Comparison of ENCODE assay signal across 8 cellular contexts in genomic region chr2:105744091-105744908, GRCh38. TPM values are rescaled to one million over a fixed set of nuclear protein-coding genes. Genes with fewer than 3 reads are reported as not detected.
A peak's percentile ranks its signal among the peaks of the same experiment; 100 is the strongest.
DNase-seq lines count a peak whose midpoint lies in the region; ATAC-seq, FAIRE-seq and TF ChIP-seq lines count a peak whose summit lies in the region.

No MANE protein-coding gene starts in this region.

- ATAC-seq in HepG2 = peak; percentile 76

- H3K9me3 Mint-ChIP-seq in HFFc6 = no peaks in the 10 kb centered on the region
- no peaks in the 10 kb centered on the region for H3K9me3 Mint-ChIP-seq in dendritic cell treated with granulocyte-macrophage colony-stimulating factor and Interleukin-4, amounts not matched to agents 40 ng/mL and 50 ng/mL, for 4 days

- peak; percentile 29 for TF ChIP-seq POLR2A in NB4 (IDR thresholded peaks at IDR 0.05; ENCODE audit: extremely low read depth, insufficient read length)
- TF ChIP-seq POLR2A in HepG2 (IDR thresholded peaks at IDR 0.05; ENCODE audit: insufficient read depth in 1 of 2, low read depth in 2 of 2, low read length in 2 of 2) = no peak

- H3K27ac Mint-ChIP-seq in HFFc6 = peak overlapping the region; percentile 71
- H3K27ac Mint-ChIP-seq in dendritic cell treated with granulocyte-macrophage colony-stimulating factor and Interleukin-4, amounts not matched to agents 40 ng/mL and 50 ng/mL, for 4 days = peak overlapping the region; percentile 62

- no peak for TF ChIP-seq RAD21 in HepG2 (CRISPR knock-in tag; IDR thresholded peaks at IDR 0.05)

- H3K79me2 ChIP-seq in HepG2 (ENCODE audit: insufficient read depth, low read length) = peaks cover 34% of the 10 kb centered on the region

- DNase-seq in NCI-H2196 (lab: John Stamatoyannopoulos, UW; ENCODE audit: unreplicated experiment) = peak; percentile 69
- no peak for DNase-seq in NCI-H2196 treated with DMSO at 0.1 percent for 48 hours (lab: John Stamatoyannopoulos, UW; ENCODE audit: unreplicated experiment)
- no peak for DNase-seq in HFFc6
- DNase-seq in NB4 (ENCODE audit: low read depth) = peak; percentile 75
- peak; percentile 38 for DNase-seq in activated CD4-positive, CD25-positive, alpha-beta regulatory T cell treated with anti-CD3 and anti-CD28 coated beads, Interleukin-2, amount 50 U/mL, for 16 hours (ENCODE audit: low read depth, low spot score)
- peak; percentile 19 for DNase-seq in HepG2 (ENCODE audit: low spot score)
- peak; percentile 55 to 64 for DNase-seq in stimulated activated CD8-positive, alpha-beta memory T cell treated with anti-CD3 and anti-CD28 coated beads, Interleukin-2, amount 100 ng/mL, for 48 hours (ENCODE audit: low read depth in 2 of 2)

- peak overlapping the region; percentile 82 for H3K4me3 Mint-ChIP-seq in HFFc6
- H3K4me3 Mint-ChIP-seq in dendritic cell treated with granulocyte-macrophage colony-stimulating factor and Interleukin-4, amounts not matched to agents 40 ng/mL and 50 ng/mL, for 4 days = peak overlapping the region; percentile 75

- peak overlapping the region; percentile 43 for H2AFZ ChIP-seq in HepG2 (ENCODE audit: low read length)

- no peak overlapping the region for H3K27ac ChIP-seq in HepG2 (ENCODE audit: extremely low read length, insufficient read depth, low read length)

- H3K4me3 ChIP-seq in NB4 (ENCODE audit: low read depth, low read length) (peak overlapping the region; percentile 57), HepG2 (replicated peaks in 1 of 3; ENCODE audit: insufficient read depth in 1 of 3, low read depth in 2 of 3, low read length in 3 of 3) (peak overlapping the region; percentile 63 to 83 (median 72))

- H3K4me2 ChIP-seq in HepG2 (ENCODE audit: low read depth, low read length) = peak overlapping the region; percentile 94

- peaks cover 0 to 22% of the 10 kb centered on the region in 2 experiments; a peak in 3 of 5 replicates for H3K27me3 ChIP-seq in HepG2 (ENCODE audit: control insufficient read depth in 1 of 2, insufficient read depth in 2 of 2, low read length in 2 of 2)

- peaks cover 38% of the 10 kb centered on the region for H3K4me1 ChIP-seq in HepG2 (ENCODE audit: insufficient read depth, low read length)

- no peaks in the 10 kb centered on the region; the same call in 1 of the 2 replicates for H4K20me1 ChIP-seq in HepG2 (ENCODE audit: insufficient read depth, low read length)

- no peak for FAIRE-seq in HepG2 (lab: Jason Lieb, UNC)

- BruUV-seq in HepG2 (replicated peaks; lab: Mats Ljungman, UMichigan) = TSS peak; percentile 44

- peaks cover 4% of the 10 kb centered on the region; the same call in 1 of the 2 replicates for H3K27me3 Mint-ChIP-seq in HFFc6 (ENCODE audit: insufficient read depth)
- peaks cover 24% of the 10 kb centered on the region for H3K27me3 Mint-ChIP-seq in dendritic cell treated with granulocyte-macrophage colony-stimulating factor and Interleukin-4, amounts not matched to agents 40 ng/mL and 50 ng/mL, for 4 days

- no peaks in the 10 kb centered on the region for H3K36me3 Mint-ChIP-seq in HFFc6 (ENCODE audit: low read depth)
- no peaks in the 10 kb centered on the region for H3K36me3 Mint-ChIP-seq in dendritic cell treated with granulocyte-macrophage colony-stimulating factor and Interleukin-4, amounts not matched to agents 40 ng/mL and 50 ng/mL, for 4 days (ENCODE audit: low read depth)

- H3K9me3 ChIP-seq in HepG2 (ENCODE audit: low read length) = no peaks in the 10 kb centered on the region

- CTCF ChIA-PET in HepG2 (lab: Yijun Ruan, JAX; ENCODE audit: low intra/inter-chr PET ratio, low total read pairs) = no interaction called here

- POLR2A ChIA-PET in HepG2 (lab: Yijun Ruan, JAX) = no interaction called here

- TF ChIP-seq CTCF in HFFc6 (IDR thresholded peaks at IDR 0.05) (no peak), NB4 (IDR thresholded peaks at IDR 0.05; ENCODE audit: low read depth, low read length) (no peak), HepG2 (CRISPR knock-in tag; IDR thresholded peaks at IDR 0.05) (peak; percentile 3; the same call in 1 of the 2 replicates)

- H3K4me1 Mint-ChIP-seq in HFFc6 (ENCODE audit: low read depth) = peaks cover 52% of the 10 kb centered on the region
- peaks cover 32% of the 10 kb centered on the region for H3K4me1 Mint-ChIP-seq in dendritic cell treated with granulocyte-macrophage colony-stimulating factor and Interleukin-4, amounts not matched to agents 40 ng/mL and 50 ng/mL, for 4 days (ENCODE audit: low read depth)

- H3K9ac ChIP-seq in HepG2 (ENCODE audit: insufficient read depth, low read depth, low read length) = peak overlapping the region; percentile 29; the same call in 1 of the 2 replicates

- H3K36me3 ChIP-seq in HepG2 (replicated peaks in 1 of 2; ENCODE audit: control insufficient read depth in 1 of 2, insufficient read depth in 2 of 2, low read length in 2 of 2) = no peaks in the 10 kb centered on the region; a peak in 1 of 5 replicates

- TF ChIP-seq EP300 in HepG2 (IDR thresholded peaks at IDR 0.05; ENCODE audit: low read depth in 2 of 2, low read length in 2 of 2) = no peak
- no peak for TF ChIP-seq EP300 in HepG2 (CRISPR knock-in tag; IDR thresholded peaks at IDR 0.05; ENCODE audit: borderline replicate concordance)

- under 1% methylated on average over 18 of the region's 75 CpGs for WGBS in HepG2 (ENCODE audit: low lambda C conversion rate)

- in situ Hi-C loops in HepG2 (cut with HindIII; ENCODE audit: extremely low pct_ligation_motif_present, low pct_unique_long_range_greater_than_20kb) = no loop called here

- intact Hi-C loops in dendritic cell treated with granulocyte-macrophage colony-stimulating factor and Interleukin-4, amounts not matched to agents 40 ng/mL and 50 ng/mL, for 4 days (cut with micrococcal nuclease) = no loop called here
- intact Hi-C loops in HepG2 (cut with micrococcal nuclease; ENCODE audit: unreplicated experiment) = loop anchor here (5.0 kb wide), 1 partner anchor 173 kb away; no protein-coding TSS in a partner anchor

TF ChIP-seq in HepG2, 621 proteins besides CTCF, POLR2A, EP300 and RAD21 (continues in another document):
- TF ChIP-seq, protein P1, sequence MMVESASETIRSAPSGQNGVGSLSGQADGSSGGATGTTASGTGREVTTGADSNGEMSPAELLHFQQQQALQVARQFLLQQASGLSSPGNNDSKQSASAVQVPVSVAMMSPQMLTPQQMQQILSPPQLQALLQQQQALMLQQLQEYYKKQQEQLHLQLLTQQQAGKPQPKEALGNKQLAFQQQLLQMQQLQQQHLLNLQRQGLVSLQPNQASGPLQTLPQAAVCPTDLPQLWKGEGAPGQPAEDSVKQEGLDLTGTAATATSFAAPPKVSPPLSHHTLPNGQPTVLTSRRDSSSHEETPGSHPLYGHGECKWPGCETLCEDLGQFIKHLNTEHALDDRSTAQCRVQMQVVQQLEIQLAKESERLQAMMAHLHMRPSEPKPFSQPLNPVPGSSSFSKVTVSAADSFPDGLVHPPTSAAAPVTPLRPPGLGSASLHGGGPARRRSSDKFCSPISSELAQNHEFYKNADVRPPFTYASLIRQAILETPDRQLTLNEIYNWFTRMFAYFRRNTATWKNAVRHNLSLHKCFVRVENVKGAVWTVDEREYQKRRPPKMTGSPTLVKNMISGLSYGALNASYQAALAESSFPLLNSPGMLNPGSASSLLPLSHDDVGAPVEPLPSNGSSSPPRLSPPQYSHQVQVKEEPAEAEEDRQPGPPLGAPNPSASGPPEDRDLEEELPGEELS (CRISPR knock-in tag; IDR thresholded peaks at IDR 0.05) = peak; percentile 11; the same call in 1 of the 2 replicates
- TF ChIP-seq ZBTB7B (CRISPR knock-in tag; IDR thresholded peaks at IDR 0.05) (peak; percentile 59; the same call in 1 of the 2 replicates), ATF6 (CRISPR knock-in tag; conservative IDR thresholded peaks at IDR 0.05) (no peak)

RNA-seq across cellular contexts. Expression of gene NCK2, which starts 0.4 kb away (rescaled TPM):
- 10 to 100 TPM; 18.6 to 20.2 (median 19.8) TPM for total RNA-seq in HFFc6 (2021; fragmentation: NEBNext Ultra II Directional; extraction: Animal tissue kit (Norgen Biotek cat#: 25700))
- total RNA-seq in HepG2 (2016; rRNA removed; fragmentation: Illumina TruSeq; extraction: Trizol) = 21.3 and 23.5 TPM in 2 replicates
- 20.1 and 23.4 TPM in 2 replicates for total RNA-seq in HepG2 (2016; cell fraction: cytosol; rRNA removed; fragmentation: Illumina TruSeq; extraction: Trizol; ENCODE audit: low read depth)
- total RNA-seq in HepG2 (2016; cell fraction: insoluble cytoplasmic fraction; rRNA removed; fragmentation: Illumina TruSeq; extraction: Trizol) = 17.9 and 25.3 TPM in 2 replicates
- 50.5 and 50.9 TPM in 2 replicates for total RNA-seq in HepG2 (2016; cell fraction: membrane; rRNA removed; fragmentation: Illumina TruSeq; extraction: Trizol)
- 12.0 and 12.1 TPM in 2 replicates for total RNA-seq in HepG2 (2016; cell fraction: nucleus; rRNA removed; fragmentation: Illumina TruSeq; extraction: Trizol)
- 14.8 and 19.5 TPM in 2 replicates for polyA plus RNA-seq in HepG2 (2011; rRNA removed)
- polyA plus RNA-seq in HepG2 (2011; cell fraction: cytosol; rRNA removed) = 21.4 and 24.5 TPM in 2 replicates
- 8.9 and 9.7 TPM in 2 replicates for polyA plus RNA-seq in HepG2 (2011; cell fraction: nucleus; rRNA removed)
- polyA plus RNA-seq in HepG2 (2012) = 20.9 and 25.1 TPM in 2 replicates
- 30.8 and 31.3 TPM in 2 replicates for polyA plus RNA-seq in HepG2 (2016; cell fraction: cytosol; fragmentation: Illumina TruSeq; extraction: Trizol; ENCODE audit: low read depth)
- 24.5 and 29.7 TPM in 2 replicates for polyA plus RNA-seq in HepG2 (2016; cell fraction: insoluble cytoplasmic fraction; fragmentation: Illumina TruSeq; extraction: Trizol; ENCODE audit: low read depth)
- 53.4 and 56.8 TPM in 2 replicates for polyA plus RNA-seq in HepG2 (2016; cell fraction: membrane; fragmentation: Illumina TruSeq; extraction: Trizol; ENCODE audit: low read depth)
- 18.9 and 21.5 TPM in 2 replicates for polyA plus RNA-seq in HepG2 (2016; cell fraction: nucleus; fragmentation: Illumina TruSeq; extraction: Trizol; ENCODE audit: insufficient read depth, low read depth)
- polyA minus RNA-seq in HepG2 (2011; rRNA and poly(A)+ RNA removed; ENCODE audit: low replicate concordance) = 4.0 and 18.1 TPM in 2 replicates
- polyA minus RNA-seq in HepG2 (2011; cell fraction: cytosol; rRNA and poly(A)+ RNA removed) = 9.8 and 11.4 TPM in 2 replicates
- 9.0 and 11.7 TPM in 2 replicates for polyA minus RNA-seq in HepG2 (2011; cell fraction: nucleus; rRNA and poly(A)+ RNA removed)

Comparison
In these comparisons a context has a peak if more than half of its experiments do, and no peak if none do; other contexts are left out.
1. DNase-seq: peak in NCI-H2196 (single experiment), NB4 (single experiment), activated CD4-positive, CD25-positive, alpha-beta regulatory T cell treated with anti-CD3 and anti-CD28 coated beads, Interleukin-2, amount 50 U/mL, for 16 hours (single experiment), HepG2 (single experiment) and stimulated activated CD8-positive, alpha-beta memory T cell treated with anti-CD3 and anti-CD28 coated beads, Interleukin-2, amount 100 ng/mL, for 48 hours (2 of 2); none in NCI-H2196 treated with DMSO at 0.1 percent for 48 hours (single experiment) and HFFc6 (single experiment).